ENCODE assay signal across 7 cellular contexts in genomic region chr7:43041105-43041504, GRCh38.
"Had no signal": no experiment of that assay in that cellular context is flagged by ENCODE, and none has a peak within 500 bp of the region (broad histone marks: within the 10 kb centered on the region; RNA-seq: fewer than 3 reads in every experiment).

No MANE protein-coding gene starts in this region.

- H3K9ac ChIP-seq: KMS-11 had no signal

- ATAC-seq: HepG2 had no signal

- DNase-seq: IMR-90, KBM-7, KG1 had no signal

- H3K27ac ChIP-seq: HL-60, KMS-11 had no signal

- FAIRE-seq: HepG2, HTR-8/SVneo had no signal

- H3K4me2 ChIP-seq: KMS-11 had no signal
